ENCODE assay signal across 18 cellular contexts in the genomic region with DNA sequence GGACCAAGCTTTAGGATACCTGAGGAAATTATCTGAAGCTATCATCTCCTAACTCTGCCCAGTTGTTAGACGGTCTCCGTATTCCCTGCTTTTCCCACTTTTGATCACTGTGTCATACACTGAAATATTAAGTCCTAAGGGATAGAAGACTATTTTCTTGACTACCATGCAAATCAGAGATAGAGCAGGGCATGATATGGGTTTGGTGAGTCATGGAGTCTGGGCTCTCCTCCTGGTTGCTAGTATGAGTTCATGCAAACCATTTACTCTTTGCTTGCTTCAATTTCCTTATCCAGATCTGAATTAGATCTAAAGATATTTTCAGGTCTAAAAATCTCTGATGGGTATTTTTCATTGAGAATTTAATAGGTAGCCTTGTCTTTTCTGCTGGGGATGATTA. TPM values are rescaled to one million over a fixed set of nuclear protein-coding genes. Genes with fewer than 3 reads are reported as not detected.
DNase-seq lines count a peak whose midpoint lies in the region; FAIRE-seq and TF ChIP-seq lines count a peak whose summit lies in the region.
"Had no signal": no experiment of that assay in that cellular context is flagged by ENCODE, and none has a peak within 500 bp of the region (broad histone marks: within the 10 kb centered on the region; RNA-seq: fewer than 3 reads in every experiment).

No MANE protein-coding gene starts in this region.

- peak overlapping the region; percentile 64 for H3K27ac Mint-ChIP-seq in HFFc6
- no peak overlapping the region for H3K27ac Mint-ChIP-seq in CD4-positive, alpha-beta memory T cell
- H3K27ac Mint-ChIP-seq: CD8-positive, alpha-beta T cell; endodermal cell; neural progenitor cell had no signal

- no peaks in the 10 kb centered on the region for H3K36me3 Mint-ChIP-seq in HFFc6 (ENCODE audit: low read depth)
- H3K36me3 Mint-ChIP-seq in CD4-positive, alpha-beta memory T cell, result peaks cover 0 to 1% of the 10 kb centered on the region in 2 donors
- H3K36me3 Mint-ChIP-seq: CD8-positive, alpha-beta T cell had no signal

- H3K9me3 Mint-ChIP-seq in HFFc6, result no peaks in the 10 kb centered on the region
- H3K9me3 Mint-ChIP-seq in CD4-positive, alpha-beta memory T cell, result peaks cover 0 to 2% (median 0%) of the 10 kb centered on the region in 8 donors
- H3K9me3 Mint-ChIP-seq: CD8-positive, alpha-beta T cell; endodermal cell had no signal

- no peak overlapping the region; the same call in 1 of the 2 replicates for H3K4me3 Mint-ChIP-seq in HFFc6
- H3K4me3 Mint-ChIP-seq in CD4-positive, alpha-beta memory T cell, result no peak overlapping the region
- H3K4me3 Mint-ChIP-seq: CD8-positive, alpha-beta T cell; endodermal cell; neural progenitor cell had no signal

- peak; percentile 63 for DNase-seq in HFFc6
- DNase-seq in amniotic epithelial cell (ENCODE audit: low read depth), result peak; percentile 69
- peak; percentile 55 to 77 for DNase-seq in foreskin fibroblast
- peak; percentile 13 for DNase-seq in small intestine
- DNase-seq in NCI-H187 (lab: John Stamatoyannopoulos, UW), result no peak
- DNase-seq in SIG-M5 (lab: John Stamatoyannopoulos, UW), result no peak
- no peak for DNase-seq in CD4-positive, alpha-beta memory T cell
- DNase-seq: activated effector memory CD4-positive, alpha-beta T cell treated with Interleukin-2 at 50 U/mL for 16 hours; CD8-positive, alpha-beta T cell; endodermal cell; hippocampal formation; NCI-H2029 treated with DMSO at 0.1 percent for 48 hours; stimulated activated naive CD4-positive, alpha-beta T cell had no signal

- no peak for FAIRE-seq in small intestine (lab: Jason Lieb, UNC)
- FAIRE-seq: GM18507, H1 had no signal

- H3K9me3 ChIP-seq in small intestine (ENCODE audit: control insufficient read depth, low read depth), result no peaks in the 10 kb centered on the region
- H3K9me3 ChIP-seq in CD4-positive, alpha-beta memory T cell (ENCODE audit: control insufficient read depth in 1 of 2, low read length in 2 of 2), result no peaks in the 10 kb centered on the region
- H3K9me3 ChIP-seq: SJSA1, vagina had no signal

- H3K27me3 Mint-ChIP-seq in HFFc6 (ENCODE audit: insufficient read depth), result no peaks in the 10 kb centered on the region
- no peaks in the 10 kb centered on the region for H3K27me3 Mint-ChIP-seq in CD4-positive, alpha-beta memory T cell

- no peak overlapping the region for H3K4me3 ChIP-seq in foreskin fibroblast (ENCODE audit: low read depth in 1 of 2, low read length in 2 of 2)
- no peak overlapping the region for H3K4me3 ChIP-seq in small intestine (ENCODE audit: low read depth in 1 of 2, low read length in 2 of 2)
- H3K4me3 ChIP-seq in CD4-positive, alpha-beta memory T cell (ENCODE audit: low read length in 2 of 2), result no peak overlapping the region
- H3K4me3 ChIP-seq: neural progenitor cell, SJSA1, vagina had no signal

- intact Hi-C loops in CD4-positive, alpha-beta memory T cell (cut with micrococcal nuclease), result no loop called here

- CTCF ChIA-PET in CD4-positive, alpha-beta memory T cell (lab: Charles Lee; ENCODE audit: partially characterized antibody), result no interaction called here

- no peaks in the 10 kb centered on the region for H3K27me3 ChIP-seq in small intestine (ENCODE audit: control insufficient read depth in 2 of 2, insufficient read depth in 2 of 2, low read length in 2 of 2)
- no peaks in the 10 kb centered on the region for H3K27me3 ChIP-seq in CD4-positive, alpha-beta memory T cell (ENCODE audit: insufficient read depth, low read length)
- H3K27me3 ChIP-seq: neural progenitor cell, SJSA1, vagina had no signal

- TF ChIP-seq CTCF in HFFc6 (IDR thresholded peaks at IDR 0.05) (no peak), foreskin fibroblast (IDR thresholded peaks at IDR 0.05; ENCODE audit: low read depth, low read length) (no peak)

- POLR2A ChIA-PET in CD4-positive, alpha-beta memory T cell (lab: Charles Lee; ENCODE audit: partially characterized antibody), result no interaction called here

- 96 to 100% (median 97%) methylated on average over 2 of the region's 2 CpGs for WGBS in small intestine, 3 donors

- H3K36me3 ChIP-seq in small intestine (ENCODE audit: control insufficient read depth in 2 of 2, insufficient read depth in 2 of 2, low read length in 2 of 2), result no peaks in the 10 kb centered on the region
- no peaks in the 10 kb centered on the region for H3K36me3 ChIP-seq in CD4-positive, alpha-beta memory T cell (ENCODE audit: insufficient read depth, low read length)
- H3K36me3 ChIP-seq: neural progenitor cell, vagina had no signal

- no peaks in the 10 kb centered on the region for H3K4me1 ChIP-seq in small intestine (ENCODE audit: control insufficient read depth in 2 of 2, insufficient read depth in 1 of 2, low read depth in 1 of 2, low read length in 1 of 2)
- no peaks in the 10 kb centered on the region for H3K4me1 ChIP-seq in CD4-positive, alpha-beta memory T cell (ENCODE audit: insufficient read depth, low read length)
- H3K4me1 ChIP-seq: neural progenitor cell, SJSA1 had no signal

- H3K27ac ChIP-seq in small intestine (ENCODE audit: low read depth in 1 of 2, low read length in 1 of 2), result no peak overlapping the region
- H3K27ac ChIP-seq in CD4-positive, alpha-beta memory T cell (ENCODE audit: low read depth, low read length), result no peak overlapping the region
- H3K27ac ChIP-seq: neural progenitor cell, SJSA1, vagina had no signal

- H3K4me1 Mint-ChIP-seq in HFFc6 (ENCODE audit: low read depth), result peaks cover 27% of the 10 kb centered on the region
- H3K4me1 Mint-ChIP-seq in CD4-positive, alpha-beta memory T cell, result peaks cover 0 to 7% (median 0%) of the 10 kb centered on the region in 4 donors
- H3K4me1 Mint-ChIP-seq: endodermal cell, neural progenitor cell had no signal

RNA-seq across cellular contexts. Expression of a gene that starts 55.0 kb away (rescaled TPM):
- 10 to 100 TPM; 72.7 to 87.3 (median 80.6) TPM for total RNA-seq in HFFc6 (2021; fragmentation: NEBNext Ultra II Directional; extraction: Animal tissue kit (Norgen Biotek cat#: 25700))
- polyA plus RNA-seq in small intestine, result 10 to 100 TPM; 11.0 to 11.6 (median 11.4) TPM
- total RNA-seq in CD4-positive, alpha-beta memory T cell, result 10 to 100 TPM; 26.8 to 31.9 TPM
- polyA plus RNA-seq in CD4-positive, alpha-beta memory T cell, result 10 to 100 TPM in 1 of 2 donors, 1 to 10 TPM in 1; 9.2 to 15.2 TPM

Comparison
In these comparisons a context has a peak if more than half of its experiments do, and no peak if none do; other contexts are left out.
1. DNase-seq: peak in HFFc6 (single experiment), amniotic epithelial cell (single experiment), foreskin fibroblast (2 of 2) and small intestine (single experiment); none in NCI-H187 (0 of 2), SIG-M5 (single experiment) and CD4-positive, alpha-beta memory T cell (0 of 5).